Comparison of ENCODE assay signal across 11 cellular contexts in genomic region chr9:123680382-123680781, GRCh38.
"Had no signal": no experiment of that assay in that cellular context is flagged by ENCODE, and none has a peak within 500 bp of the region (broad histone marks: within the 10 kb centered on the region; RNA-seq: fewer than 3 reads in every experiment).

No MANE protein-coding gene starts in this region.

- H3K27me3 ChIP-seq: dorsolateral prefrontal cortex, ovary, tibial artery had no signal

- H3K4me3 Mint-ChIP-seq: activated naive CD4-positive, alpha-beta T cell treated with anti-CD3 and anti-CD28 coated beads for 36 hours; endodermal cell had no signal

- H3K4me3 ChIP-seq: dorsolateral prefrontal cortex, ovary, tibial artery had no signal

- H3K27me3 Mint-ChIP-seq: stimulated activated naive B cell treated with anti-CD40 and anti-IgM and Interleukin-4, amounts not matched to agents 10 μg/mL and 1 μg/mL and 100 μg/mL, for 72 hours had no signal

- DNase-seq: activated CD4-positive, alpha-beta T cell treated with anti-CD3 and anti-CD28 coated beads, Interleukin-2, amount 50 U/mL, for 48 hours; activated naive CD4-positive, alpha-beta T cell treated with anti-CD3 and anti-CD28 coated beads for 36 hours; dorsolateral prefrontal cortex; endodermal cell; head of caudate nucleus; ovary; stimulated activated CD4-positive, alpha-beta T cell treated with anti-CD3 and anti-CD28 coated beads, Interleukin-2, amount 100 ng/mL, for 48 hours; stimulated activated naive B cell treated with anti-CD40 and anti-IgM and Interleukin-4, amounts not matched to agents 10 μg/mL and 1 μg/mL and 100 μg/mL, for 72 hours; T1000; tibial artery had no signal

- H3K27ac ChIP-seq: dorsolateral prefrontal cortex, ovary, tibial artery had no signal

- H3K36me3 ChIP-seq: ovary, tibial artery had no signal

- H3K9me3 ChIP-seq: ovary, tibial artery had no signal

- H3K9me3 Mint-ChIP-seq: activated naive CD4-positive, alpha-beta T cell treated with anti-CD3 and anti-CD28 coated beads for 36 hours; activated T-helper 2 cell treated with anti-CD3 and anti-CD28 coated beads, Interferon-gamma antibody, Interleukin-2, Interleukin-4, amounts not matched to agents 10 μg/mL and 5 μg/mL and 100 μg/mL, durations not matched to agents 14 hours and 24 hours and 36 hours; stimulated activated naive B cell treated with anti-CD40 and anti-IgM and Interleukin-4, amounts not matched to agents 10 μg/mL and 1 μg/mL and 100 μg/mL, for 72 hours had no signal

- H3K27ac Mint-ChIP-seq: activated naive CD4-positive, alpha-beta T cell treated with anti-CD3 and anti-CD28 coated beads for 36 hours; activated T-helper 2 cell treated with anti-CD3 and anti-CD28 coated beads, Interferon-gamma antibody, Interleukin-2, Interleukin-4, amounts not matched to agents 10 μg/mL and 5 μg/mL and 100 μg/mL, durations not matched to agents 14 hours and 24 hours and 36 hours; endodermal cell had no signal
